In the genomic region with DNA sequence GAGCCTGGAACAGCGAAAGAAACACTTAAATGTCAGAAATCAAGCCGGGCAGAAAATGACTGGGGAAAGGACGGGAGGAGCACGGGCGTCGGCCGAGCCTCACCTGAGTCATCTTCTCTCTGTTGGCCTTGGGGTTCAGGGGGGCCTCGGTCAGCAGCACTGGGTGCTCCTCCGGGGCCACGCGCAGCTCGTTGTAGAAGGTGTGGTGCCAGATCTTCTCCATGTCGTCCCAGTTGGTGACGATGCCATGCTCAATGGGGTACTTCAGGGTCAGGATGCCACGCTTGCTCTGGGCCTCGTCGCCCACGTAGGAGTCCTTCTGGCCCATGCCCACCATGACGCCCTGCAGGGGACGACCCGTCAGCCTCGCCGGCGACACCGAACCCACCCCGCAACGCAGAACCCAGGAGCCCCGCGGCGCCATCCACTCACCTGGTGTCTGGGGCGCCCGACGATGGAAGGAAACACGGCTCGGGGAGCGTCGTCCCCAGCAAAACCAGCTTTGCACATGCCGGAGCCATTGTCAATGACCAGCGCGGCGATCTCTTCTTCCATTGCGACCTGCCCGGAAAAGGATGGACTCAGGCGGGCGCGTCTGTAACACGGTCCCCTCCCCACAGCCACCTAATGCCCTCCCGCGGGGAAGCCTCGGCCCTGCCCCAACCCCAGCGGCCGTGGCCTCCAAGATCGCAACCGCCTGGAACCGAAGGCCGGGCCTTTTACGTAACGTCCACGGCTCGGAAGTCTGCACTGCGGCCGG, we compare ENCODE assay signal across 1 cellular context.
TF ChIP-seq lines count a peak whose summit lies in the region.

No MANE protein-coding gene starts in this region.

TF ChIP-seq in K562, 482 proteins besides CTCF, POLR2A, EP300 and RAD21 (continued from another document and continues in another):
- no peak for TF ChIP-seq SP2 (IDR thresholded peaks at IDR 0.05; ENCODE audit: extremely low read depth, low read depth, low read length, poor library complexity, severe bottlenecking)
- TF ChIP-seq TSHZ1 (CRISPR knock-in tag; IDR thresholded peaks at IDR 0.05), result no peak
- no peak for TF ChIP-seq MTF1 (CRISPR knock-in tag; IDR thresholded peaks at IDR 0.05; ENCODE audit: borderline replicate concordance)
- TF ChIP-seq ADNP (tag; IDR thresholded peaks at IDR 0.05), result no peak
- no peak for TF ChIP-seq ELF4 (CRISPR knock-in tag; IDR thresholded peaks at IDR 0.05)
- TF ChIP-seq, protein P1, sequence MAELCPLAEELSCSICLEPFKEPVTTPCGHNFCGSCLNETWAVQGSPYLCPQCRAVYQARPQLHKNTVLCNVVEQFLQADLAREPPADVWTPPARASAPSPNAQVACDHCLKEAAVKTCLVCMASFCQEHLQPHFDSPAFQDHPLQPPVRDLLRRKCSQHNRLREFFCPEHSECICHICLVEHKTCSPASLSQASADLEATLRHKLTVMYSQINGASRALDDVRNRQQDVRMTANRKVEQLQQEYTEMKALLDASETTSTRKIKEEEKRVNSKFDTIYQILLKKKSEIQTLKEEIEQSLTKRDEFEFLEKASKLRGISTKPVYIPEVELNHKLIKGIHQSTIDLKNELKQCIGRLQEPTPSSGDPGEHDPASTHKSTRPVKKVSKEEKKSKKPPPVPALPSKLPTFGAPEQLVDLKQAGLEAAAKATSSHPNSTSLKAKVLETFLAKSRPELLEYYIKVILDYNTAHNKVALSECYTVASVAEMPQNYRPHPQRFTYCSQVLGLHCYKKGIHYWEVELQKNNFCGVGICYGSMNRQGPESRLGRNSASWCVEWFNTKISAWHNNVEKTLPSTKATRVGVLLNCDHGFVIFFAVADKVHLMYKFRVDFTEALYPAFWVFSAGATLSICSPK (IDR thresholded peaks at IDR 0.05; ENCODE audit: borderline replicate concordance), result no peak
- TF ChIP-seq CC2D1A (IDR thresholded peaks at IDR 0.05), result no peak
- TF ChIP-seq TFE3 (CRISPR knock-in tag; IDR thresholded peaks at IDR 0.05), result no peak
- peak; percentile 95 for TF ChIP-seq POLR2G (IDR thresholded peaks at IDR 0.05; ENCODE audit: low read depth, low read length)
- TF ChIP-seq JUND (IDR thresholded peaks at IDR 0.05; ENCODE audit: borderline replicate concordance, low read depth, low read length), result no peak
- TF ChIP-seq JUND (tag; IDR thresholded peaks at IDR 0.05; ENCODE audit: borderline replicate concordance, low read depth, low read length), result no peak
- TF ChIP-seq, protein P2, sequence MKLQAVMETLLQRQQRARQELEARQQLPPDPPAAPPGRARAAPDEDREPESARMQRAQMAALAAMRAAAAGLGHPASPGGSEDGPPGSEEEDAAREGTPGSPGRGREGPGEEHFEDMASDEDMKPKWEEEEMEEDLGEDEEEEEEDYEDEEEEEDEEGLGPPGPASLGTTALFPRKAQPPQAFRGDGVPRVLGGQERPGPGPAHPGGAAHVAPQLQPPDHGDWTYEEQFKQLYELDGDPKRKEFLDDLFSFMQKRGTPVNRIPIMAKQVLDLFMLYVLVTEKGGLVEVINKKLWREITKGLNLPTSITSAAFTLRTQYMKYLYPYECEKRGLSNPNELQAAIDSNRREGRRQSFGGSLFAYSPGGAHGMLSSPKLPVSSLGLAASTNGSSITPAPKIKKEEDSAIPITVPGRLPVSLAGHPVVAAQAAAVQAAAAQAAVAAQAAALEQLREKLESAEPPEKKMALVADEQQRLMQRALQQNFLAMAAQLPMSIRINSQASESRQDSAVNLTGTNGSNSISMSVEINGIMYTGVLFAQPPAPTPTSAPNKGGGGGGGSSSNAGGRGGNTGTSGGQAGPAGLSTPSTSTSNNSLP (IDR thresholded peaks at IDR 0.05; ENCODE audit: borderline replicate concordance, low read depth, low read length), result no peak
- TF ChIP-seq ZNF277 (CRISPR knock-in tag; IDR thresholded peaks at IDR 0.05; ENCODE audit: borderline replicate concordance), result no peak
- TF ChIP-seq FOXK2 (conservative IDR thresholded peaks at IDR 0.05 in 1 of 2, IDR thresholded peaks at IDR 0.05 in 1 of 2; ENCODE audit: low read depth in 2 of 2), result no peak
- TF ChIP-seq PURB (CRISPR knock-in tag; IDR thresholded peaks at IDR 0.05; ENCODE audit: low read depth), result no peak
- TF ChIP-seq ZNF780A (CRISPR knock-in tag; IDR thresholded peaks at IDR 0.05), result no peak
- TF ChIP-seq TSC22D4 (tag; IDR thresholded peaks at IDR 0.05), result no peak
- peak in 1 of 2 experiments; percentile 43 for TF ChIP-seq AFF1 (IDR thresholded peaks at IDR 0.05; ENCODE audit: low read depth in 1 of 2, partially characterized antibody in 2 of 2)
- no peak for TF ChIP-seq CBFB (CRISPR knock-in tag; IDR thresholded peaks at IDR 0.05)
- TF ChIP-seq TCFL5 (CRISPR knock-in tag; conservative IDR thresholded peaks at IDR 0.05), result no peak
- no peak for TF ChIP-seq COPS2 (conservative IDR thresholded peaks at IDR 0.05)
- TF ChIP-seq, protein P3, sequence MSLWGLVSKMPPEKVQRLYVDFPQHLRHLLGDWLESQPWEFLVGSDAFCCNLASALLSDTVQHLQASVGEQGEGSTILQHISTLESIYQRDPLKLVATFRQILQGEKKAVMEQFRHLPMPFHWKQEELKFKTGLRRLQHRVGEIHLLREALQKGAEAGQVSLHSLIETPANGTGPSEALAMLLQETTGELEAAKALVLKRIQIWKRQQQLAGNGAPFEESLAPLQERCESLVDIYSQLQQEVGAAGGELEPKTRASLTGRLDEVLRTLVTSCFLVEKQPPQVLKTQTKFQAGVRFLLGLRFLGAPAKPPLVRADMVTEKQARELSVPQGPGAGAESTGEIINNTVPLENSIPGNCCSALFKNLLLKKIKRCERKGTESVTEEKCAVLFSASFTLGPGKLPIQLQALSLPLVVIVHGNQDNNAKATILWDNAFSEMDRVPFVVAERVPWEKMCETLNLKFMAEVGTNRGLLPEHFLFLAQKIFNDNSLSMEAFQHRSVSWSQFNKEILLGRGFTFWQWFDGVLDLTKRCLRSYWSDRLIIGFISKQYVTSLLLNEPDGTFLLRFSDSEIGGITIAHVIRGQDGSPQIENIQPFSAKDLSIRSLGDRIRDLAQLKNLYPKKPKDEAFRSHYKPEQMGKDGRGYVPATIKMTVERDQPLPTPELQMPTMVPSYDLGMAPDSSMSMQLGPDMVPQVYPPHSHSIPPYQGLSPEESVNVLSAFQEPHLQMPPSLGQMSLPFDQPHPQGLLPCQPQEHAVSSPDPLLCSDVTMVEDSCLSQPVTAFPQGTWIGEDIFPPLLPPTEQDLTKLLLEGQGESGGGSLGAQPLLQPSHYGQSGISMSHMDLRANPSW (CRISPR knock-in tag; IDR thresholded peaks at IDR 0.05), result peak; percentile 27; the same call in 1 of the 2 replicates
- TF ChIP-seq SRSF7 (optimal IDR thresholded peaks at IDR 0.05; ENCODE audit: low read depth, low read length), result no peak
- TF ChIP-seq ETV5 (CRISPR knock-in tag; IDR thresholded peaks at IDR 0.05; ENCODE audit: low read depth), result no peak
- no peak for TF ChIP-seq MCM7 (IDR thresholded peaks at IDR 0.05)
- TF ChIP-seq ZNF785 (CRISPR knock-in tag; IDR thresholded peaks at IDR 0.05), result no peak
- TF ChIP-seq MECOM (CRISPR knock-in tag; IDR thresholded peaks at IDR 0.05), result no peak
- no peak for TF ChIP-seq USF1 (CRISPR knock-in tag; IDR thresholded peaks at IDR 0.05)
- TF ChIP-seq THRAP3 (IDR thresholded peaks at IDR 0.05; ENCODE audit: borderline replicate concordance), result no peak
- TF ChIP-seq GATAD2B (IDR thresholded peaks at IDR 0.05; ENCODE audit: borderline replicate concordance), result no peak
- TF ChIP-seq ZBTB1 (CRISPR knock-in tag; IDR thresholded peaks at IDR 0.05; ENCODE audit: borderline replicate concordance, low read depth), result no peak; the same call in 1 of the 2 replicates
- no peak for TF ChIP-seq E2F5 (CRISPR knock-in tag; IDR thresholded peaks at IDR 0.05)
- no peak for TF ChIP-seq HDAC1 (IDR thresholded peaks at IDR 0.05)
- no peak for TF ChIP-seq CBX3 (IDR thresholded peaks at IDR 0.05; ENCODE audit: borderline replicate concordance in 1 of 2, low read length in 2 of 2)
- TF ChIP-seq ZNF175 (CRISPR knock-in tag; IDR thresholded peaks at IDR 0.05; ENCODE audit: low read depth), result no peak
- no peak for TF ChIP-seq ZNF778 (CRISPR knock-in tag; IDR thresholded peaks at IDR 0.05)
